ENCODE assay signal across 9 cellular contexts in the genomic region with DNA sequence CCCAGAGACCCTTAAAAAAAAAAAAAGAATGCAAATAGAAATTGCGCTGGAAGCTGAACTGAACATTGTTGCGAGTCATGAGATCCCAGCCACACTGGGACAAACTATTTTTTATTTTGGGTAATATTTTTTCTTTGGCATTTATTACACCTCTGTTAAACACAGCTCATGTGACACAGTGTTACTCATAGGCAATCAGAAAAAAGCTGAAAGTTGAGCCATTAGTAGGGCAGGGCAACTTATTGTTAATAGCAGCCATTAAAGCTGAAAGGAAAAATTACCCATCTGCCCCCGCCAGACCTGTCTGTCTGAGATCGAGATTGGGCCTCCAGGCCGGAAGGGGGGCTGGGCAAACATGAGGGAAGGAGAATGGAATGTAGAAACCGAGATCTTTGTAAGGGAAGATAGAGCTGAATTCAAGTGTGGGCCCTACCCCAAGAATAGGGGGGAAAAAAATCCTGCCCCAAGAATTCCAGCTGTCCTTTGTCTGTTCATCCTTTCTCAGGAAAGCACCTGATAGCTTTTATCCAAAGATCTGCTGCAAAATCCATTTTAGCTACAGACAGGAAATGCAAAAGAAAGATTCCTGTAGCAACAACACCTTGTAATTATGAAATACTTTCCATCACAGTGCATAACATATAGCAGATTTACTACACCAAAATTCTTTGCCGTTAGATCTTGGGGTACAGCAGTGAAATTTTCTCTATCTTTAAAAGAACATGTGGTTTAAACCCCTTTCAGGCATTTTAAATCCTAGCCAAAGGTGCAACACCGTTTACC.
A peak's percentile ranks its signal among the peaks of the same experiment; 100 is the strongest.
DNase-seq lines count a peak whose midpoint lies in the region; ATAC-seq lines count a peak whose summit lies in the region.
"Had no signal": no experiment of that assay in that cellular context is flagged by ENCODE, and none has a peak within 500 bp of the region (broad histone marks: within the 10 kb centered on the region; RNA-seq: fewer than 3 reads in every experiment).

No MANE protein-coding gene starts in this region.

- WGBS in neuronal stem cell (ENCODE audit: extremely low coverage in 2 of 2, insufficient read length in 2 of 2, insufficient replicate concordance in 1 of 2), 2 donors: no CpG with 5 or more reads among the region's 8 CpGs

- H3K4me1 ChIP-seq in neuronal stem cell (ENCODE audit: control insufficient read depth in 2 of 2, insufficient read depth in 1 of 2, low read depth in 1 of 2, low read length in 2 of 2): peaks cover 11 to 24% of the 10 kb centered on the region in 2 donors

- H4K8ac ChIP-seq in neuronal stem cell (ENCODE audit: low read depth, low read length): no peak overlapping the region

- H3K18ac ChIP-seq in neuronal stem cell (ENCODE audit: low read length): no peak overlapping the region

- H3K4ac ChIP-seq in neuronal stem cell (ENCODE audit: low read length): no peak overlapping the region

- H3K14ac ChIP-seq in neuronal stem cell (ENCODE audit: low read length): no peak overlapping the region

- DNase-seq in DMS 273 (lab: John Stamatoyannopoulos, UW; ENCODE audit: unreplicated experiment) (peak; percentile 75), NCI-H460 (ENCODE audit: extremely low read depth, low read depth) (peak; percentile 65), epithelial cell of prostate (ENCODE audit: low read depth, low spot score) (peak; percentile 69), neuronal stem cell (ENCODE audit: low spot score) (no peak), DMS79 (lab: John Stamatoyannopoulos, UW) (no peak), activated gamma-delta T cell (lab: John Stamatoyannopoulos, UW) (no peak), NCI-H1092 treated with DMSO at 0.1 percent for 48 hours (lab: John Stamatoyannopoulos, UW) (no peak)
- DNase-seq: stimulated activated naive B cell treated with anti-CD40 and anti-IgM and Interleukin-4, amounts not matched to agents 10 μg/mL and 1 μg/mL and 100 μg/mL, for 72 hours had no signal

- no peak overlapping the region for H2AK5ac ChIP-seq in neuronal stem cell (ENCODE audit: low read depth, low read length)

- H2AFZ ChIP-seq in neuronal stem cell (ENCODE audit: low read length): peak overlapping the region; percentile 20

- no peak overlapping the region for H2BK15ac ChIP-seq in neuronal stem cell (ENCODE audit: low read length)

- no peak overlapping the region for H3K4me3 ChIP-seq in neuronal stem cell (ENCODE audit: low read length in 2 of 2)

- H3K36me3 ChIP-seq in neuronal stem cell (replicated peaks in 1 of 2; ENCODE audit: control insufficient read depth in 2 of 2, insufficient read depth in 2 of 2, low read length in 2 of 2): no peaks in the 10 kb centered on the region

- H3K9me3 ChIP-seq in neuronal stem cell (replicated peaks in 1 of 2; ENCODE audit: control insufficient read depth in 2 of 2, insufficient read depth in 1 of 2, low read depth in 1 of 2, low read length in 2 of 2): no peaks in the 10 kb centered on the region

- peak overlapping the region; percentile 96 for H3K27ac ChIP-seq in epithelial cell of prostate
- no peak overlapping the region for H3K27ac ChIP-seq in neuronal stem cell (replicated peaks; ENCODE audit: low read length)

- no peak overlapping the region for H3K23ac ChIP-seq in neuronal stem cell (ENCODE audit: low read depth, low read length, poor library complexity)

- H3K4me2 ChIP-seq in neuronal stem cell (ENCODE audit: insufficient read depth, low read length, poor library complexity, severe bottlenecking): no peak overlapping the region

- ATAC-seq in activated CD4-positive, CD25-positive, alpha-beta regulatory T cell treated with anti-CD3 and anti-CD28 coated beads, Interleukin-2, amount 50 U/mL, for 24 hours: no peak

- H3K27me3 ChIP-seq in neuronal stem cell (ENCODE audit: control insufficient read depth in 3 of 3, insufficient read depth in 3 of 3, low read depth in 1 of 3, low read length in 3 of 3): no peaks in the 10 kb centered on the region

- no peak overlapping the region for H2BK5ac ChIP-seq in neuronal stem cell (ENCODE audit: low read length)

- H3K79me1 ChIP-seq in neuronal stem cell (ENCODE audit: low read depth, low read length): no peaks in the 10 kb centered on the region

- H4K91ac ChIP-seq in neuronal stem cell (ENCODE audit: low read depth, low read length, poor library complexity): no peak overlapping the region

- H2BK12ac ChIP-seq in neuronal stem cell (ENCODE audit: low read length): no peak overlapping the region

- H3K9ac ChIP-seq in neuronal stem cell (ENCODE audit: low read depth, low read length, poor library complexity): no peak overlapping the region

- H2BK120ac ChIP-seq in neuronal stem cell (ENCODE audit: low read depth, low read length): no peak overlapping the region

Comparison
In these comparisons a context has a peak if more than half of its experiments do, and no peak if none do; other contexts are left out.
1. DNase-seq: peak in DMS 273 (single experiment), NCI-H460 (single experiment) and epithelial cell of prostate (single experiment); none in neuronal stem cell (single experiment), DMS79 (single experiment), activated gamma-delta T cell (single experiment) and NCI-H1092 treated with DMSO at 0.1 percent for 48 hours (single experiment).